In the genomic region with DNA sequence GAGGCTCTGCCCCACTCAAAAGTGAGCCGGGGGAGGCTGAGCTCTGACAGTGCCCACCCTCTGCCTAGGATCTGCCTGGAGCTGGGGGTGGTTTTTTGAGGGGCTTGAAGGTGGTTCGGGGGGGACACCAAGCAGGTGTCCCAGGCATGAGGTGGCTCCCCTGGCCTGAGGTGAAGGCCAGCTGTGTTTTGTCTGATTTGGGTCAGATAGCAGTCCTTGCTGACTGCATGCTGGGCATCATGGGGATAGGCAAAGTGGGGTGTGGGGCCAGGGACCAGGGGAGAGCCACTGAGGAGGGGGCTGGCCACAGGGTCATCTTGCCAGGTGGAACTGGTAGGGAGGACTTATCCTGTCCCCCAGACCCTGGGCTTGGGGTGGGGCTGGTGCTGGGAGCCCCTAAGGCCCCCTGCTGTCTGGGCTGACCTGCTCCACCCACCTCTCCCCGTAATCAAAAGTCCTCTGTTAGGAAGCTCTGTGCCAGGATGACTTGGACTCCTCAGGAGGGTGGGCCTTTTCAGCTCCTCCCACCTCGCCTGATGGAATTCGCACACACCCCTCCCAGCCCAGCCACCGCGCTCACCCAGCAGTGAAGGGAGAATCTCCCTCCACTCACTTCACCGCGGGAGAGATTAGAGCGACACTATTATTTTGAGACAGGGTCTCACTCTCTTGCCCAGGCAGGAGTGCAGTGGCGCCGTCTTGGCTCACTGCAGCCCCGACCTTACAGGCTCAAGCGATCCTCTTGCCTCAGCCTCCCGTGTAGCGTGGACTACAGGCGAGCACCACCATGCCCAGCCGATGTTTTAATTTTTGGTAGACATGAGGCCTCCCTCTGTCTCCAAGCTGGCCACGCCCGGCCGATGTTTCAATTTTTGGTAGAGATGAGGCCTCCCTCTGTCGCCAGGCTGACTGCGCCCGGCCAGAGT, we compare ENCODE assay signal across 1 cellular context.
A peak's percentile ranks its signal among the peaks of the same experiment; 100 is the strongest.
TF ChIP-seq lines count a peak whose summit lies in the region.

No MANE protein-coding gene starts in this region.

TF ChIP-seq in HepG2, 621 proteins besides CTCF, POLR2A, EP300 and RAD21 (continued from another document and continues in another):
- TF ChIP-seq, protein P1, sequence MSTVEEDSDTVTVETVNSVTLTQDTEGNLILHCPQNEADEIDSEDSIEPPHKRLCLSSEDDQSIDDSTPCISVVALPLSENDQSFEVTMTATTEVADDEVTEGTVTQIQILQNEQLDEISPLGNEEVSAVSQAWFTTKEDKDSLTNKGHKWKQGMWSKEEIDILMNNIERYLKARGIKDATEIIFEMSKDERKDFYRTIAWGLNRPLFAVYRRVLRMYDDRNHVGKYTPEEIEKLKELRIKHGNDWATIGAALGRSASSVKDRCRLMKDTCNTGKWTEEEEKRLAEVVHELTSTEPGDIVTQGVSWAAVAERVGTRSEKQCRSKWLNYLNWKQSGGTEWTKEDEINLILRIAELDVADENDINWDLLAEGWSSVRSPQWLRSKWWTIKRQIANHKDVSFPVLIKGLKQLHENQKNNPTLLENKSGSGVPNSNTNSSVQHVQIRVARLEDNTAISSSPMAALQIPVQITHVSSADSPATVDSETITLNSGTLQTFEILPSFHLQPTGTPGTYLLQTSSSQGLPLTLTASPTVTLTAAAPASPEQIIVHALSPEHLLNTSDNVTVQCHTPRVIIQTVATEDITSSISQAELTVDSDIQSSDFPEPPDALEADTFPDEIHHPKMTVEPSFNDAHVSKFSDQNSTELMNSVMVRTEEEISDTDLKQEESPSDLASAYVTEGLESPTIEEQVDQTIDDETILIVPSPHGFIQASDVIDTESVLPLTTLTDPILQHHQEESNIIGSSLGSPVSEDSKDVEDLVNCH (CRISPR knock-in tag; IDR thresholded peaks at IDR 0.05), result 0 out of 2 replicates have a peak, but pooled peaks have one; percentile 34
- 0 out of 2 replicates have a peak, but pooled peaks have one; percentile 14 for TF ChIP-seq ZNF747 (CRISPR knock-in tag; IDR thresholded peaks at IDR 0.05; ENCODE audit: borderline replicate concordance)
- no peak for TF ChIP-seq ISX (CRISPR knock-in tag; conservative IDR thresholded peaks at IDR 0.05)
- TF ChIP-seq, protein P2, sequence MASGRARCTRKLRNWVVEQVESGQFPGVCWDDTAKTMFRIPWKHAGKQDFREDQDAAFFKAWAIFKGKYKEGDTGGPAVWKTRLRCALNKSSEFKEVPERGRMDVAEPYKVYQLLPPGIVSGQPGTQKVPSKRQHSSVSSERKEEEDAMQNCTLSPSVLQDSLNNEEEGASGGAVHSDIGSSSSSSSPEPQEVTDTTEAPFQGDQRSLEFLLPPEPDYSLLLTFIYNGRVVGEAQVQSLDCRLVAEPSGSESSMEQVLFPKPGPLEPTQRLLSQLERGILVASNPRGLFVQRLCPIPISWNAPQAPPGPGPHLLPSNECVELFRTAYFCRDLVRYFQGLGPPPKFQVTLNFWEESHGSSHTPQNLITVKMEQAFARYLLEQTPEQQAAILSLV (CRISPR knock-in tag; IDR thresholded peaks at IDR 0.05; ENCODE audit: borderline replicate concordance), result no peak; the same call in 1 of the 2 replicates
- TF ChIP-seq, protein P3, sequence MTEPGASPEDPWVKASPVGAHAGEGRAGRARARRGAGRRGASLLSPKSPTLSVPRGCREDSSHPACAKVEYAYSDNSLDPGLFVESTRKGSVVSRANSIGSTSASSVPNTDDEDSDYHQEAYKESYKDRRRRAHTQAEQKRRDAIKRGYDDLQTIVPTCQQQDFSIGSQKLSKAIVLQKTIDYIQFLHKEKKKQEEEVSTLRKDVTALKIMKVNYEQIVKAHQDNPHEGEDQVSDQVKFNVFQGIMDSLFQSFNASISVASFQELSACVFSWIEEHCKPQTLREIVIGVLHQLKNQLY (CRISPR knock-in tag; IDR thresholded peaks at IDR 0.05), result no peak
- TF ChIP-seq NFRKB (IDR thresholded peaks at IDR 0.05), result no peak
- TF ChIP-seq ZFP41 (CRISPR knock-in tag; IDR thresholded peaks at IDR 0.05; ENCODE audit: borderline replicate concordance), result no peak
- TF ChIP-seq MAFF (IDR thresholded peaks at IDR 0.05; ENCODE audit: low read depth, low read length), result no peak
- TF ChIP-seq ZNF768 (CRISPR knock-in tag; IDR thresholded peaks at IDR 0.05), result no peak
- TF ChIP-seq MTF2 (CRISPR knock-in tag; IDR thresholded peaks at IDR 0.05; ENCODE audit: borderline replicate concordance), result 0 out of 2 replicates have a peak, but pooled peaks have one; percentile 46
- TF ChIP-seq PCBP1 (IDR thresholded peaks at IDR 0.05; ENCODE audit: borderline replicate concordance, low read depth, low read length), result 0 out of 2 replicates have a peak, but pooled peaks have one; percentile 7
- TF ChIP-seq, protein P4, sequence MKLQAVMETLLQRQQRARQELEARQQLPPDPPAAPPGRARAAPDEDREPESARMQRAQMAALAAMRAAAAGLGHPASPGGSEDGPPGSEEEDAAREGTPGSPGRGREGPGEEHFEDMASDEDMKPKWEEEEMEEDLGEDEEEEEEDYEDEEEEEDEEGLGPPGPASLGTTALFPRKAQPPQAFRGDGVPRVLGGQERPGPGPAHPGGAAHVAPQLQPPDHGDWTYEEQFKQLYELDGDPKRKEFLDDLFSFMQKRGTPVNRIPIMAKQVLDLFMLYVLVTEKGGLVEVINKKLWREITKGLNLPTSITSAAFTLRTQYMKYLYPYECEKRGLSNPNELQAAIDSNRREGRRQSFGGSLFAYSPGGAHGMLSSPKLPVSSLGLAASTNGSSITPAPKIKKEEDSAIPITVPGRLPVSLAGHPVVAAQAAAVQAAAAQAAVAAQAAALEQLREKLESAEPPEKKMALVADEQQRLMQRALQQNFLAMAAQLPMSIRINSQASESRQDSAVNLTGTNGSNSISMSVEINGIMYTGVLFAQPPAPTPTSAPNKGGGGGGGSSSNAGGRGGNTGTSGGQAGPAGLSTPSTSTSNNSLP (IDR thresholded peaks at IDR 0.05; ENCODE audit: low read depth, low read length), result no peak
- TF ChIP-seq ETV5 (CRISPR knock-in tag; IDR thresholded peaks at IDR 0.05; ENCODE audit: borderline replicate concordance), result no peak
- TF ChIP-seq HOXA7 (CRISPR knock-in tag; IDR thresholded peaks at IDR 0.05), result no peak
- no peak for TF ChIP-seq PLRG1 (conservative IDR thresholded peaks at IDR 0.05)
- TF ChIP-seq, protein P5, sequence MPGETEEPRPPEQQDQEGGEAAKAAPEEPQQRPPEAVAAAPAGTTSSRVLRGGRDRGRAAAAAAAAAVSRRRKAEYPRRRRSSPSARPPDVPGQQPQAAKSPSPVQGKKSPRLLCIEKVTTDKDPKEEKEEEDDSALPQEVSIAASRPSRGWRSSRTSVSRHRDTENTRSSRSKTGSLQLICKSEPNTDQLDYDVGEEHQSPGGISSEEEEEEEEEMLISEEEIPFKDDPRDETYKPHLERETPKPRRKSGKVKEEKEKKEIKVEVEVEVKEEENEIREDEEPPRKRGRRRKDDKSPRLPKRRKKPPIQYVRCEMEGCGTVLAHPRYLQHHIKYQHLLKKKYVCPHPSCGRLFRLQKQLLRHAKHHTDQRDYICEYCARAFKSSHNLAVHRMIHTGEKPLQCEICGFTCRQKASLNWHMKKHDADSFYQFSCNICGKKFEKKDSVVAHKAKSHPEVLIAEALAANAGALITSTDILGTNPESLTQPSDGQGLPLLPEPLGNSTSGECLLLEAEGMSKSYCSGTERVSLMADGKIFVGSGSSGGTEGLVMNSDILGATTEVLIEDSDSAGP (CRISPR knock-in tag; IDR thresholded peaks at IDR 0.05; ENCODE audit: borderline replicate concordance), result 0 out of 2 replicates have a peak, but pooled peaks have one; percentile 46
- no peak for TF ChIP-seq ZNF33B (CRISPR knock-in tag; IDR thresholded peaks at IDR 0.05)
- no peak for TF ChIP-seq ZNF367 (CRISPR knock-in tag; IDR thresholded peaks at IDR 0.05; ENCODE audit: borderline replicate concordance)
- TF ChIP-seq SNAPC2 (CRISPR knock-in tag; IDR thresholded peaks at IDR 0.05), result no peak
- TF ChIP-seq ZNF124 (CRISPR knock-in tag; IDR thresholded peaks at IDR 0.05), result no peak
- TF ChIP-seq, protein P6, sequence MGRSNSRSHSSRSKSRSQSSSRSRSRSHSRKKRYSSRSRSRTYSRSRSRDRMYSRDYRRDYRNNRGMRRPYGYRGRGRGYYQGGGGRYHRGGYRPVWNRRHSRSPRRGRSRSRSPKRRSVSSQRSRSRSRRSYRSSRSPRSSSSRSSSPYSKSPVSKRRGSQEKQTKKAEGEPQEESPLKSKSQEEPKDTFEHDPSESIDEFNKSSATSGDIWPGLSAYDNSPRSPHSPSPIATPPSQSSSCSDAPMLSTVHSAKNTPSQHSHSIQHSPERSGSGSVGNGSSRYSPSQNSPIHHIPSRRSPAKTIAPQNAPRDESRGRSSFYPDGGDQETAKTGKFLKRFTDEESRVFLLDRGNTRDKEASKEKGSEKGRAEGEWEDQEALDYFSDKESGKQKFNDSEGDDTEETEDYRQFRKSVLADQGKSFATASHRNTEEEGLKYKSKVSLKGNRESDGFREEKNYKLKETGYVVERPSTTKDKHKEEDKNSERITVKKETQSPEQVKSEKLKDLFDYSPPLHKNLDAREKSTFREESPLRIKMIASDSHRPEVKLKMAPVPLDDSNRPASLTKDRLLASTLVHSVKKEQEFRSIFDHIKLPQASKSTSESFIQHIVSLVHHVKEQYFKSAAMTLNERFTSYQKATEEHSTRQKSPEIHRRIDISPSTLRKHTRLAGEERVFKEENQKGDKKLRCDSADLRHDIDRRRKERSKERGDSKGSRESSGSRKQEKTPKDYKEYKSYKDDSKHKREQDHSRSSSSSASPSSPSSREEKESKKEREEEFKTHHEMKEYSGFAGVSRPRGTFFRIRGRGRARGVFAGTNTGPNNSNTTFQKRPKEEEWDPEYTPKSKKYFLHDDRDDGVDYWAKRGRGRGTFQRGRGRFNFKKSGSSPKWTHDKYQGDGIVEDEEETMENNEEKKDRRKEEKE (IDR thresholded peaks at IDR 0.05), result no peak
- TF ChIP-seq, protein P7, sequence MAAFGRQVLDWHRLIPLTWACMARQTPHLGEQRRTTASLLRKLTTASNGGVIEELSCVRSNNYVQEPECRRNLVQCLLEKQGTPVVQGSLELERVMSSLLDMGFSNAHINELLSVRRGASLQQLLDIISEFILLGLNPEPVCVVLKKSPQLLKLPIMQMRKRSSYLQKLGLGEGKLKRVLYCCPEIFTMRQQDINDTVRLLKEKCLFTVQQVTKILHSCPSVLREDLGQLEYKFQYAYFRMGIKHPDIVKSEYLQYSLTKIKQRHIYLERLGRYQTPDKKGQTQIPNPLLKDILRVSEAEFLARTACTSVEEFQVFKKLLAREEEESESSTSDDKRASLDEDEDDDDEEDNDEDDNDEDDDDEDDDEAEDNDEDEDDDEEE (CRISPR knock-in tag; IDR thresholded peaks at IDR 0.05), result no peak
- no peak for TF ChIP-seq PRMT3 (CRISPR knock-in tag; IDR thresholded peaks at IDR 0.05; ENCODE audit: borderline replicate concordance, low read depth)
- TF ChIP-seq, protein P8, sequence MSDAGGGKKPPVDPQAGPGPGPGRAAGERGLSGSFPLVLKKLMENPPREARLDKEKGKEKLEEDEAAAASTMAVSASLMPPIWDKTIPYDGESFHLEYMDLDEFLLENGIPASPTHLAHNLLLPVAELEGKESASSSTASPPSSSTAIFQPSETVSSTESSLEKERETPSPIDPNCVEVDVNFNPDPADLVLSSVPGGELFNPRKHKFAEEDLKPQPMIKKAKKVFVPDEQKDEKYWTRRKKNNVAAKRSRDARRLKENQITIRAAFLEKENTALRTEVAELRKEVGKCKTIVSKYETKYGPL (CRISPR knock-in tag; IDR thresholded peaks at IDR 0.05), result no peak
- peak; percentile 1; the same call in 1 of the 2 replicates for TF ChIP-seq ZC3H13 (CRISPR knock-in tag; IDR thresholded peaks at IDR 0.05)
- 0 out of 2 replicates have a peak, but pooled peaks have one; percentile 33 for TF ChIP-seq SMAD1 (CRISPR knock-in tag; IDR thresholded peaks at IDR 0.05; ENCODE audit: borderline replicate concordance, low read depth)
- no peak for TF ChIP-seq ETV6 (CRISPR knock-in tag; conservative IDR thresholded peaks at IDR 0.05)
- no peak for TF ChIP-seq ZNF235 (CRISPR knock-in tag; IDR thresholded peaks at IDR 0.05; ENCODE audit: borderline replicate concordance)
- no peak for TF ChIP-seq ZNF737 (CRISPR knock-in tag; IDR thresholded peaks at IDR 0.05; ENCODE audit: borderline replicate concordance)
- peak; percentile 73 for TF ChIP-seq TEAD3 (CRISPR knock-in tag; optimal IDR thresholded peaks at IDR 0.05; ENCODE audit: borderline replicate concordance)
- TF ChIP-seq MAF1 (CRISPR knock-in tag; IDR thresholded peaks at IDR 0.05; ENCODE audit: borderline replicate concordance), result no peak; the same call in 1 of the 2 replicates
- no peak for TF ChIP-seq ZNF44 (CRISPR knock-in tag; IDR thresholded peaks at IDR 0.05)
- TF ChIP-seq, protein P9, sequence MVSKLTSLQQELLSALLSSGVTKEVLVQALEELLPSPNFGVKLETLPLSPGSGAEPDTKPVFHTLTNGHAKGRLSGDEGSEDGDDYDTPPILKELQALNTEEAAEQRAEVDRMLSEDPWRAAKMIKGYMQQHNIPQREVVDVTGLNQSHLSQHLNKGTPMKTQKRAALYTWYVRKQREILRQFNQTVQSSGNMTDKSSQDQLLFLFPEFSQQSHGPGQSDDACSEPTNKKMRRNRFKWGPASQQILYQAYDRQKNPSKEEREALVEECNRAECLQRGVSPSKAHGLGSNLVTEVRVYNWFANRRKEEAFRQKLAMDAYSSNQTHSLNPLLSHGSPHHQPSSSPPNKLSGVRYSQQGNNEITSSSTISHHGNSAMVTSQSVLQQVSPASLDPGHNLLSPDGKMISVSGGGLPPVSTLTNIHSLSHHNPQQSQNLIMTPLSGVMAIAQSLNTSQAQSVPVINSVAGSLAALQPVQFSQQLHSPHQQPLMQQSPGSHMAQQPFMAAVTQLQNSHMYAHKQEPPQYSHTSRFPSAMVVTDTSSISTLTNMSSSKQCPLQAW (CRISPR knock-in tag; IDR thresholded peaks at IDR 0.05), result peak; percentile 85
- TF ChIP-seq, protein P10, sequence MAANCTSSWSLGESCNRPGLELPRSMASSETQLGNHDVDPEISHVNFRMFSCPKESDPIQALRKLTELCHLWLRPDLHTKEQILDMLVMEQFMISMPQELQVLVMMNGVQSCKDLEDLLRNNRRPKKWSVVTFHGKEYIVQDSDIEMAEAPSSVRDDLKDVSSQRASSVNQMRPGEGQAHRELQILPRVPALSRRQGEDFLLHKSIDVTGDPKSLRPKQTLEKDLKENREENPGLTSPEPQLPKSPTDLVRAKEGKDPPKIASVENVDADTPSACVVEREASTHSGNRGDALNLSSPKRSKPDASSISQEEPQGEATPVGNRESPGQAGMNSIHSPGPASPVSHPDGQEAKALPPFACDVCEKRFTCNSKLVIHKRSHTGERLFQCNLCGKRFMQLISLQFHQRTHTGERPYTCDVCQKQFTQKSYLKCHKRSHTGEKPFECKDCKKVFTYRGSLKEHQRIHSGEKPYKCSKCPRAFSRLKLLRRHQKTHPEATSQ (CRISPR knock-in tag; IDR thresholded peaks at IDR 0.05; ENCODE audit: borderline replicate concordance), result no peak
- TF ChIP-seq TBL1XR1 (IDR thresholded peaks at IDR 0.05; ENCODE audit: borderline replicate concordance, low read length, partially characterized antibody), result no peak
- 0 out of 2 replicates have a peak, but pooled peaks have one; percentile 65 for TF ChIP-seq ZNF761 (CRISPR knock-in tag; conservative IDR thresholded peaks at IDR 0.05)
- TF ChIP-seq MED8 (CRISPR knock-in tag; IDR thresholded peaks at IDR 0.05; ENCODE audit: insufficient replicate concordance), result peak; percentile 8
- TF ChIP-seq ZNF326 (CRISPR knock-in tag; IDR thresholded peaks at IDR 0.05; ENCODE audit: borderline replicate concordance), result 0 out of 2 replicates have a peak, but pooled peaks have one; percentile 15
